Comparison of ENCODE assay signal across 8 cellular contexts in genomic region chr19:44113784-44114390, GRCh38. TPM values are rescaled to one million over a fixed set of nuclear protein-coding genes. Genes with fewer than 3 reads are reported as not detected.
DNase-seq lines count a peak whose midpoint lies in the region; ATAC-seq and TF ChIP-seq lines count a peak whose summit lies in the region.

No MANE protein-coding gene starts in this region.

- H2AFZ ChIP-seq in trophoblast cell (ENCODE audit: insufficient read depth, low read length, poor library complexity): peak overlapping the region; percentile 88

- H4K12ac ChIP-seq in trophoblast cell (ENCODE audit: low read depth, low read length): peak overlapping the region; percentile 95

- H4K91ac ChIP-seq in trophoblast cell (ENCODE audit: low read depth, low read length): no peak overlapping the region

- peak overlapping the region; percentile 96 for H3K4me2 ChIP-seq in trophoblast cell (ENCODE audit: low read length)

- no peak overlapping the region for H2AK5ac ChIP-seq in trophoblast cell (ENCODE audit: low read length)

- DNase-seq in Daoy (ENCODE audit: low read depth) (peak; percentile 3), fibroblast of the aortic adventitia (ENCODE audit: low read depth) (peak; percentile 46), trophoblast cell (no peak), HPDE6-E6E7 (ENCODE audit: extremely low spot score) (no peak), midbrain (lab: John Stamatoyannopoulos, UW) (no peak)

- H3K27me3 ChIP-seq in trophoblast cell (ENCODE audit: insufficient read depth, low read length): no peaks in the 10 kb centered on the region

- no peak overlapping the region for H3K23ac ChIP-seq in trophoblast cell (ENCODE audit: low read length)

- peak; percentile 22 for ATAC-seq in HG02870 (IDR thresholded peaks at IDR 0.05; ENCODE audit: unreplicated experiment)
- ATAC-seq in HG03342 (IDR thresholded peaks at IDR 0.05; ENCODE audit: unreplicated experiment): no peak

- H2BK5ac ChIP-seq in trophoblast cell (ENCODE audit: low read depth, low read length, poor library complexity): no peak overlapping the region

- no peak overlapping the region for H2BK120ac ChIP-seq in trophoblast cell (ENCODE audit: insufficient read depth, low read length, poor library complexity)

- H3K4me1 ChIP-seq in trophoblast cell (ENCODE audit: control insufficient read depth in 1 of 2, insufficient read depth in 2 of 2, low read length in 2 of 2): peaks cover 0 to 2% of the 10 kb centered on the region in 2 experiments

- H3K36me3 ChIP-seq in trophoblast cell (ENCODE audit: control insufficient read depth in 1 of 2, insufficient read depth in 2 of 2, low read length in 2 of 2): peaks cover 4 to 11% of the 10 kb centered on the region in 2 experiments

- no CpG with 5 or more reads among the region's 18 CpGs for WGBS in trophoblast cell (ENCODE audit: extremely low coverage, insufficient coverage, insufficient read length)

- H3K18ac ChIP-seq in trophoblast cell (ENCODE audit: low read length): peak overlapping the region; percentile 67

- H4K8ac ChIP-seq in trophoblast cell (ENCODE audit: low read depth, low read length): peak overlapping the region; percentile 96

- peaks cover 2% of the 10 kb centered on the region for H3K79me2 ChIP-seq in trophoblast cell (ENCODE audit: control insufficient read depth, insufficient read depth, low read length, poor library complexity)

- peak overlapping the region; percentile 88 for H3K9ac ChIP-seq in trophoblast cell (ENCODE audit: low read length)

- no peak for TF ChIP-seq CTCF in WI38 (IDR thresholded peaks at IDR 0.05; ENCODE audit: low read depth, low read length)
- no peak for TF ChIP-seq CTCF in fibroblast of the aortic adventitia (IDR thresholded peaks at IDR 0.05; ENCODE audit: insufficient read depth, low read length)

- H3K4me3 ChIP-seq in WI38 (ENCODE audit: low read depth, low read length) (peak overlapping the region; percentile 78), fibroblast of the aortic adventitia (ENCODE audit: low read depth, low read length) (peak overlapping the region; percentile 74), trophoblast cell (ENCODE audit: low read depth, low read length) (peak overlapping the region; percentile 86)

- H3K27ac ChIP-seq in trophoblast cell (ENCODE audit: low read depth, low read length): no peak overlapping the region

- peaks cover 3% of the 10 kb centered on the region for H3K79me1 ChIP-seq in trophoblast cell (ENCODE audit: low read length)

- no peaks in the 10 kb centered on the region for H3K9me3 ChIP-seq in trophoblast cell (ENCODE audit: insufficient read depth, low read depth, low read length)

- H2BK12ac ChIP-seq in trophoblast cell (ENCODE audit: low read length): no peak overlapping the region

- H3K4ac ChIP-seq in trophoblast cell (ENCODE audit: low read depth, low read length): no peak overlapping the region

- H3K14ac ChIP-seq in trophoblast cell (ENCODE audit: low read length): peak overlapping the region; percentile 83

RNA-seq across cellular contexts. Expression of gene ZNF225, which starts 0.7 kb away (rescaled TPM):
- 4.1 and 4.9 TPM in 2 replicates for total RNA-seq in Daoy (2014; rRNA removed; shearing (Covaris generic))
- total RNA-seq in fibroblast of the aortic adventitia (ENCODE audit: low replicate concordance): 6.1 and 10.8 TPM in 2 replicates
- 1.9 and 2.1 TPM in 2 replicates for polyA plus RNA-seq in trophoblast cell (2013)

RNA-seq across cellular contexts. Expression of gene ZNF224, which starts 19.7 kb away (rescaled TPM):
- total RNA-seq in Daoy (2014; rRNA removed; shearing (Covaris generic)): 10.9 and 11.2 TPM in 2 replicates
- 22.7 and 26.0 TPM in 2 replicates for total RNA-seq in fibroblast of the aortic adventitia (ENCODE audit: low replicate concordance)
- 11.1 and 11.2 TPM in 2 replicates for polyA plus RNA-seq in trophoblast cell (2013)

RNA-seq across cellular contexts. Expression of gene ZNF234, which starts 27.5 kb away (rescaled TPM):
- total RNA-seq in Daoy (2014; rRNA removed; shearing (Covaris generic)): 5.0 and 10.3 TPM in 2 replicates
- total RNA-seq in fibroblast of the aortic adventitia (ENCODE audit: low replicate concordance): 5.6 and 10.6 TPM in 2 replicates
- polyA plus RNA-seq in trophoblast cell (2013): 3.7 and 3.8 TPM in 2 replicates

RNA-seq across cellular contexts. Expression of gene ZNF284, which starts 41.9 kb away (rescaled TPM):
- total RNA-seq in Daoy (2014; rRNA removed; shearing (Covaris generic)): 1.7 and 2.3 TPM in 2 replicates
- 3.5 and 3.8 TPM in 2 replicates for total RNA-seq in fibroblast of the aortic adventitia (ENCODE audit: low replicate concordance)
- 1.2 and 1.4 TPM in 2 replicates for polyA plus RNA-seq in trophoblast cell (2013)

RNA-seq across cellular contexts. Expression of gene ZNF226, which starts 51.0 kb away (rescaled TPM):
- total RNA-seq in Daoy (2014; rRNA removed; shearing (Covaris generic)): 8.1 and 12.8 TPM in 2 replicates
- 28.7 and 30.7 TPM in 2 replicates for total RNA-seq in fibroblast of the aortic adventitia (ENCODE audit: low replicate concordance)
- 20.3 and 22.3 TPM in 2 replicates for polyA plus RNA-seq in trophoblast cell (2013)

Comparison
In these comparisons a context has a peak if more than half of its experiments do, and no peak if none do; other contexts are left out.
1. DNase-seq: peak in Daoy (single experiment) and fibroblast of the aortic adventitia (single experiment); none in trophoblast cell (0 of 2), HPDE6-E6E7 (single experiment) and midbrain (single experiment).
2. Peak in every context shown above with its lines, with median percentiles within 50 percentile points of each other: H3K4me3 ChIP-seq.